ENCODE assay signal across 1 cellular context in the genomic region with DNA sequence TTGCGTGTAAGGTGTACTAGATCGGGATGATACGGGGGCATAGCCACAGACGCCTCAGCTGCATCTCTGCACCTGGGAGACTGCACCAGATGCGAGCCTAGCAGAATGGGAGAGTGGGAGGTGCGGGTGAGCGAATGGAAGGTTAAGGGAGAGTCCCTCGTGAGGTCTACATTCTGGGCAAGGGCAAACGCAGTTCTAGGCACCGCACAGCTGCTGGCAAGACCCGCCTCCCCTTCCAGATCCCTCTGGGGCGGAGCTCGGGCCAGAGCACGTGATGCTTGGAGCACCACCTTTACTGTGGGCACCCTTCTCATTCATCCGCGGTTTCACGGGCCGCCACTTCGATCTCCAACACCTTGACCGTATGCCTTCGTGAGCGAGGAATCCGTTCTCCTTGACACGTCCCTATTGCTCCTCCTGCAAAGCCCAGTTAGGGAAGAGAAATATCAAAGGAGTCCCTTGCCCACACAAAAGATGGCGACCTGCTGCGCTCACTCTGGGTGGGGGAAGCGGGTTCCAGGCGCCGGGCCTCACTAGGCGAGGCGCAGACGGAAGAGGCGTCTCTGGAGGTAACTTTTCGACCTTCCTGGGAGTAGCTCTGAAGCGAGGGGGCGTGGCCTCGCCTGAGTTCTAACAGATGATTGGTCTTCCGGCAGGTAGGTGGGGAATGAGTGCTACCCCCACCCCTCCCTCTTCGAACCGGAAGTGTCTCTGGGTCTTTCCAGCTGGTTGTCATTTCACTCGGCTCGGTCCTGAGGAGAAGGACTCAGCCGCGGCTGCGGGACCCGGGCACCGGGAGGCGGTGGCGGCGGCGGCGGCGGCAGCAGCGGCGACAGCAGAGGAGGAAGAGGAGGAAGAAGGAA.
A peak's percentile ranks its signal among the peaks of the same experiment; 100 is the strongest.
TF ChIP-seq lines count a peak whose summit lies in the region.

A gene (plus strand): TSS at position 740 of the 863 bp plus-strand sequence. CDS start 1,385 bp downstream, outside the sequence.

TF ChIP-seq in K562, 482 proteins besides CTCF, POLR2A, EP300 and RAD21 (continued from another document and continues in another):
- peak; percentile 67; the same call in 1 of the 2 replicates for TF ChIP-seq SMAD3 (CRISPR knock-in tag; conservative IDR thresholded peaks at IDR 0.05)
- TF ChIP-seq, protein P1, sequence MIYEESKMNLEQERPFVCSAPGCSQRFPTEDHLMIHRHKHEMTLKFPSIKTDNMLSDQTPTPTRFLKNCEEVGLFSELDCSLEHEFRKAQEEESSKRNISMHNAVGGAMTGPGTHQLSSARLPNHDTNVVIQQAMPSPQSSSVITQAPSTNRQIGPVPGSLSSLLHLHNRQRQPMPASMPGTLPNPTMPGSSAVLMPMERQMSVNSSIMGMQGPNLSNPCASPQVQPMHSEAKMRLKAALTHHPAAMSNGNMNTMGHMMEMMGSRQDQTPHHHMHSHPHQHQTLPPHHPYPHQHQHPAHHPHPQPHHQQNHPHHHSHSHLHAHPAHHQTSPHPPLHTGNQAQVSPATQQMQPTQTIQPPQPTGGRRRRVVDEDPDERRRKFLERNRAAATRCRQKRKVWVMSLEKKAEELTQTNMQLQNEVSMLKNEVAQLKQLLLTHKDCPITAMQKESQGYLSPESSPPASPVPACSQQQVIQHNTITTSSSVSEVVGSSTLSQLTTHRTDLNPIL (CRISPR knock-in tag; IDR thresholded peaks at IDR 0.05), result no peak
- TF ChIP-seq SIN3B (IDR thresholded peaks at IDR 0.05; ENCODE audit: low read depth), result peak; percentile 24; the same call in 1 of the 2 replicates
- no peak for TF ChIP-seq ZNF75A (CRISPR knock-in tag; IDR thresholded peaks at IDR 0.05)
- TF ChIP-seq SAFB (IDR thresholded peaks at IDR 0.05; ENCODE audit: borderline replicate concordance, low read depth, low read length), result no peak
- no peak for TF ChIP-seq SRSF1 (IDR thresholded peaks at IDR 0.05; ENCODE audit: low read depth, low read length)
- no peak for TF ChIP-seq CC2D1A (IDR thresholded peaks at IDR 0.05)
- TF ChIP-seq ZNF12 (CRISPR knock-in tag; IDR thresholded peaks at IDR 0.05), result peak; percentile 45; the same call in 1 of the 2 replicates
- TF ChIP-seq, protein P2, sequence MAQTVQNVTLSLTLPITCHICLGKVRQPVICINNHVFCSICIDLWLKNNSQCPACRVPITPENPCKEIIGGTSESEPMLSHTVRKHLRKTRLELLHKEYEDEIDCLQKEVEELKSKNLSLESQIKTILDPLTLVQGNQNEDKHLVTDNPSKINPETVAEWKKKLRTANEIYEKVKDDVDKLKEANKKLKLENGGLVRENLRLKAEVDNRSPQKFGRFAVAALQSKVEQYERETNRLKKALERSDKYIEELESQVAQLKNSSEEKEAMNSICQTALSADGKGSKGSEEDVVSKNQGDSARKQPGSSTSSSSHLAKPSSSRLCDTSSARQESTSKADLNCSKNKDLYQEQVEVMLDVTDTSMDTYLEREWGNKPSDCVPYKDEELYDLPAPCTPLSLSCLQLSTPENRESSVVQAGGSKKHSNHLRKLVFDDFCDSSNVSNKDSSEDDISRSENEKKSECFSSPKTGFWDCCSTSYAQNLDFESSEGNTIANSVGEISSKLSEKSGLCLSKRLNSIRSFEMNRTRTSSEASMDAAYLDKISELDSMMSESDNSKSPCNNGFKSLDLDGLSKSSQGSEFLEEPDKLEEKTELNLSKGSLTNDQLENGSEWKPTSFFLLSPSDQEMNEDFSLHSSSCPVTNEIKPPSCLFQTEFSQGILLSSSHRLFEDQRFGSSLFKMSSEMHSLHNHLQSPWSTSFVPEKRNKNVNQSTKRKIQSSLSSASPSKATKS (CRISPR knock-in tag; IDR thresholded peaks at IDR 0.05), result no peak
- TF ChIP-seq ETV1 (tag; conservative IDR thresholded peaks at IDR 0.05; ENCODE audit: low read depth), result peak; percentile 94
- TF ChIP-seq, protein P3, sequence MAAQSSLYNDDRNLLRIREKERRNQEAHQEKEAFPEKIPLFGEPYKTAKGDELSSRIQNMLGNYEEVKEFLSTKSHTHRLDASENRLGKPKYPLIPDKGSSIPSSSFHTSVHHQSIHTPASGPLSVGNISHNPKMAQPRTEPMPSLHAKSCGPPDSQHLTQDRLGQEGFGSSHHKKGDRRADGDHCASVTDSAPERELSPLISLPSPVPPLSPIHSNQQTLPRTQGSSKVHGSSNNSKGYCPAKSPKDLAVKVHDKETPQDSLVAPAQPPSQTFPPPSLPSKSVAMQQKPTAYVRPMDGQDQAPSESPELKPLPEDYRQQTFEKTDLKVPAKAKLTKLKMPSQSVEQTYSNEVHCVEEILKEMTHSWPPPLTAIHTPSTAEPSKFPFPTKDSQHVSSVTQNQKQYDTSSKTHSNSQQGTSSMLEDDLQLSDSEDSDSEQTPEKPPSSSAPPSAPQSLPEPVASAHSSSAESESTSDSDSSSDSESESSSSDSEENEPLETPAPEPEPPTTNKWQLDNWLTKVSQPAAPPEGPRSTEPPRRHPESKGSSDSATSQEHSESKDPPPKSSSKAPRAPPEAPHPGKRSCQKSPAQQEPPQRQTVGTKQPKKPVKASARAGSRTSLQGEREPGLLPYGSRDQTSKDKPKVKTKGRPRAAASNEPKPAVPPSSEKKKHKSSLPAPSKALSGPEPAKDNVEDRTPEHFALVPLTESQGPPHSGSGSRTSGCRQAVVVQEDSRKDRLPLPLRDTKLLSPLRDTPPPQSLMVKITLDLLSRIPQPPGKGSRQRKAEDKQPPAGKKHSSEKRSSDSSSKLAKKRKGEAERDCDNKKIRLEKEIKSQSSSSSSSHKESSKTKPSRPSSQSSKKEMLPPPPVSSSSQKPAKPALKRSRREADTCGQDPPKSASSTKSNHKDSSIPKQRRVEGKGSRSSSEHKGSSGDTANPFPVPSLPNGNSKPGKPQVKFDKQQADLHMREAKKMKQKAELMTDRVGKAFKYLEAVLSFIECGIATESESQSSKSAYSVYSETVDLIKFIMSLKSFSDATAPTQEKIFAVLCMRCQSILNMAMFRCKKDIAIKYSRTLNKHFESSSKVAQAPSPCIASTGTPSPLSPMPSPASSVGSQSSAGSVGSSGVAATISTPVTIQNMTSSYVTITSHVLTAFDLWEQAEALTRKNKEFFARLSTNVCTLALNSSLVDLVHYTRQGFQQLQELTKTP (IDR thresholded peaks at IDR 0.05; ENCODE audit: low read depth in 1 of 2, partially characterized antibody in 2 of 2), result peak in 1 of 2 experiments; percentile 22
- no peak for TF ChIP-seq ZNF316 (IDR thresholded peaks at IDR 0.05)
- no peak for TF ChIP-seq PHTF2 (CRISPR knock-in tag; IDR thresholded peaks at IDR 0.05)
- TF ChIP-seq NFYB (IDR thresholded peaks at IDR 0.05; ENCODE audit: extremely low read depth, insufficient read length), result no peak
- TF ChIP-seq ZNF76 (CRISPR knock-in tag; IDR thresholded peaks at IDR 0.05; ENCODE audit: borderline replicate concordance), result no peak
- 0 out of 2 replicates have a peak, but pooled peaks have one; percentile 12 for TF ChIP-seq ZBTB7A (IDR thresholded peaks at IDR 0.05; ENCODE audit: borderline replicate concordance, control insufficient read depth, low read depth, low read length)
- TF ChIP-seq CEBPB (tag; IDR thresholded peaks at IDR 0.05), result no peak
- TF ChIP-seq CXXC5 (CRISPR knock-in tag; IDR thresholded peaks at IDR 0.05), result peak; percentile 88
- peak; percentile 91 for TF ChIP-seq MYC (IDR thresholded peaks at IDR 0.05; ENCODE audit: low read depth, low read length)
- peak; percentile 57; the same call in 1 of the 2 replicates for TF ChIP-seq MYC (CRISPR knock-in tag; IDR thresholded peaks at IDR 0.05; ENCODE audit: borderline replicate concordance, low read depth)
- 0 out of 2 replicates have a peak, but pooled peaks have one; percentile 9 for TF ChIP-seq ZNF695 (CRISPR knock-in tag; IDR thresholded peaks at IDR 0.05)
- TF ChIP-seq NFXL1 (CRISPR knock-in tag; IDR thresholded peaks at IDR 0.05), result no peak
- TF ChIP-seq PPARD (CRISPR knock-in tag; IDR thresholded peaks at IDR 0.05), result no peak
- no peak for TF ChIP-seq HSF4 (CRISPR knock-in tag; IDR thresholded peaks at IDR 0.05; ENCODE audit: borderline replicate concordance)
- no peak for TF ChIP-seq MCM3 (IDR thresholded peaks at IDR 0.05)
- TF ChIP-seq ZNF347 (CRISPR knock-in tag; IDR thresholded peaks at IDR 0.05; ENCODE audit: low read depth), result no peak
- TF ChIP-seq NR2C1 (IDR thresholded peaks at IDR 0.05), result peak; percentile 95
- peak; percentile 90 for TF ChIP-seq NR2C1 (tag; IDR thresholded peaks at IDR 0.05)
- TF ChIP-seq RHOXF2B (CRISPR knock-in tag; conservative IDR thresholded peaks at IDR 0.05), result no peak
- TF ChIP-seq CREBBP (IDR thresholded peaks at IDR 0.05; ENCODE audit: low read depth, low read length), result no peak
- TF ChIP-seq KLF1 (tag; IDR thresholded peaks at IDR 0.05), result 0 out of 2 replicates have a peak, but pooled peaks have one; percentile 76
- peak; percentile 26; the same call in 1 of the 2 replicates for TF ChIP-seq CBFA2T3 (IDR thresholded peaks at IDR 0.05)
- no peak for TF ChIP-seq SNRNP70 (optimal IDR thresholded peaks at IDR 0.05; ENCODE audit: low read depth, low read length)
- TF ChIP-seq, protein P4, sequence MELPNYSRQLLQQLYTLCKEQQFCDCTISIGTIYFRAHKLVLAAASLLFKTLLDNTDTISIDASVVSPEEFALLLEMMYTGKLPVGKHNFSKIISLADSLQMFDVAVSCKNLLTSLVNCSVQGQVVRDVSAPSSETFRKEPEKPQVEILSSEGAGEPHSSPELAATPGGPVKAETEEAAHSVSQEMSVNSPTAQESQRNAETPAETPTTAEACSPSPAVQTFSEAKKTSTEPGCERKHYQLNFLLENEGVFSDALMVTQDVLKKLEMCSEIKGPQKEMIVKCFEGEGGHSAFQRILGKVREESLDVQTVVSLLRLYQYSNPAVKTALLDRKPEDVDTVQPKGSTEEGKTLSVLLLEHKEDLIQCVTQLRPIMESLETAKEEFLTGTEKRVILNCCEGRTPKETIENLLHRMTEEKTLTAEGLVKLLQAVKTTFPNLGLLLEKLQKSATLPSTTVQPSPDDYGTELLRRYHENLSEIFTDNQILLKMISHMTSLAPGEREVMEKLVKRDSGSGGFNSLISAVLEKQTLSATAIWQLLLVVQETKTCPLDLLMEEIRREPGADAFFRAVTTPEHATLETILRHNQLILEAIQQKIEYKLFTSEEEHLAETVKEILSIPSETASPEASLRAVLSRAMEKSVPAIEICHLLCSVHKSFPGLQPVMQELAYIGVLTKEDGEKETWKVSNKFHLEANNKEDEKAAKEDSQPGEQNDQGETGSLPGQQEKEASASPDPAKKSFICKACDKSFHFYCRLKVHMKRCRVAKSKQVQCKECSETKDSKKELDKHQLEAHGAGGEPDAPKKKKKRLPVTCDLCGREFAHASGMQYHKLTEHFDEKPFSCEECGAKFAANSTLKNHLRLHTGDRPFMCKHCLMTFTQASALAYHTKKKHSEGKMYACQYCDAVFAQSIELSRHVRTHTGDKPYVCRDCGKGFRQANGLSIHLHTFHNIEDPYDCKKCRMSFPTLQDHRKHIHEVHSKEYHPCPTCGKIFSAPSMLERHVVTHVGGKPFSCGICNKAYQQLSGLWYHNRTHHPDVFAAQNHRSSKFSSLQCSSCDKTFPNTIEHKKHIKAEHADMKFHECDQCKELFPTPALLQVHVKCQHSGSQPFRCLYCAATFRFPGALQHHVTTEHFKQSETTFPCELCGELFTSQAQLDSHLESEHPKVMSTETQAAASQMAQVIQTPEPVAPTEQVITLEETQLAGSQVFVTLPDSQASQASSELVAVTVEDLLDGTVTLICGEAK (IDR thresholded peaks at IDR 0.05), result peak; percentile 92
- TF ChIP-seq, protein P4 (CRISPR knock-in tag; IDR thresholded peaks at IDR 0.05), result no peak
- TF ChIP-seq BRD4 (IDR thresholded peaks at IDR 0.05), result no peak
- TF ChIP-seq, protein P5, sequence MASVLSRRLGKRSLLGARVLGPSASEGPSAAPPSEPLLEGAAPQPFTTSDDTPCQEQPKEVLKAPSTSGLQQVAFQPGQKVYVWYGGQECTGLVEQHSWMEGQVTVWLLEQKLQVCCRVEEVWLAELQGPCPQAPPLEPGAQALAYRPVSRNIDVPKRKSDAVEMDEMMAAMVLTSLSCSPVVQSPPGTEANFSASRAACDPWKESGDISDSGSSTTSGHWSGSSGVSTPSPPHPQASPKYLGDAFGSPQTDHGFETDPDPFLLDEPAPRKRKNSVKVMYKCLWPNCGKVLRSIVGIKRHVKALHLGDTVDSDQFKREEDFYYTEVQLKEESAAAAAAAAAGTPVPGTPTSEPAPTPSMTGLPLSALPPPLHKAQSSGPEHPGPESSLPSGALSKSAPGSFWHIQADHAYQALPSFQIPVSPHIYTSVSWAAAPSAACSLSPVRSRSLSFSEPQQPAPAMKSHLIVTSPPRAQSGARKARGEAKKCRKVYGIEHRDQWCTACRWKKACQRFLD (CRISPR knock-in tag; IDR thresholded peaks at IDR 0.05), result peak; percentile 46; the same call in 1 of the 2 replicates
- no peak for TF ChIP-seq NUFIP1 (IDR thresholded peaks at IDR 0.05; ENCODE audit: partially characterized antibody)
- no peak for TF ChIP-seq MTF1 (CRISPR knock-in tag; IDR thresholded peaks at IDR 0.05; ENCODE audit: borderline replicate concordance)
- no peak for TF ChIP-seq ZNF133 (CRISPR knock-in tag; IDR thresholded peaks at IDR 0.05)
- peak; percentile 98 for TF ChIP-seq SAP30 (IDR thresholded peaks at IDR 0.05; ENCODE audit: borderline replicate concordance, insufficient read depth, low read depth, low read length, poor library complexity, severe bottlenecking)
- peak; percentile 83; the same call in 1 of the 2 replicates for TF ChIP-seq ZNF583 (CRISPR knock-in tag; IDR thresholded peaks at IDR 0.05)
- TF ChIP-seq IFI16 (CRISPR knock-in tag; IDR thresholded peaks at IDR 0.05), result no peak
- peak; percentile 63; the same call in 1 of the 2 replicates for TF ChIP-seq POLR2AphosphoS2 (IDR thresholded peaks at IDR 0.05; ENCODE audit: low read length)
- no peak for TF ChIP-seq CHCHD3 (CRISPR knock-in tag; IDR thresholded peaks at IDR 0.05)
